Comparison of ENCODE assay signal across 24 cellular contexts in the genomic region with DNA sequence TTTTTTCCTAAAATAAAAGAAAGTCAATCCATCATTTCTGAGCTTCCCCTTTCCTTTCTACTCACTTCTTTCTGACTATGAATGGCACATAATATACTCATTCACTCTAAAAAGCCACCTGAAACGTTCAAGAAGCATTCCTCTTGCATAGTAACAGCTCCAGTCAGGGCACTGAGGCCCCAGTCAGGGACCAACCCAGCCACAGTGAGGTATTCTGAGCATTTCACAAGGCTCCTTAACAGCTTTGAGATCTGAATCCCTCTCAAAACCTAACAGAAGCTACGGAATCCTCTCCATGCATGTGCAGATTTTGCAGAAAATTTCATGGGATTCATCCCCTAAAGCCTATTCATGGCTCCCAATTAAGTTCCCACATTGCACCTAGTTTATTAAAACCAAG. TPM values are rescaled to one million over a fixed set of nuclear protein-coding genes. Genes with fewer than 3 reads are reported as not detected.
DNase-seq lines count a peak whose midpoint lies in the region; ATAC-seq and TF ChIP-seq lines count a peak whose summit lies in the region.
"Had no signal": no experiment of that assay in that cellular context is flagged by ENCODE, and none has a peak within 500 bp of the region (broad histone marks: within the 10 kb centered on the region; RNA-seq: fewer than 3 reads in every experiment).

No MANE protein-coding gene starts in this region.

- no peak for ATAC-seq in GM18520 (IDR thresholded peaks at IDR 0.05; ENCODE audit: unreplicated experiment)
- ATAC-seq in HG03108 (IDR thresholded peaks at IDR 0.05; ENCODE audit: unreplicated experiment), result no peak
- no peak for ATAC-seq in HG03175 (IDR thresholded peaks at IDR 0.05; ENCODE audit: unreplicated experiment)
- ATAC-seq: GM12878 had no signal

- H4K91ac ChIP-seq in trophoblast cell (ENCODE audit: low read depth, low read length), result no peak overlapping the region

- no peak overlapping the region for H3K23ac ChIP-seq in trophoblast cell (ENCODE audit: low read length)

- H4K12ac ChIP-seq in trophoblast cell (ENCODE audit: low read depth, low read length), result no peak overlapping the region

- H3K4me2 ChIP-seq in trophoblast cell (ENCODE audit: low read length), result no peak overlapping the region
- H3K4me2 ChIP-seq: BLaER1 had no signal

- DNase-seq in ascending aorta (ENCODE audit: low spot score in 2 of 2) (no peak), islet precursor cell (peak; percentile 48), trophoblast cell (peak; percentile 59 to 80), NCI-H524 treated with DMSO at 0.1 percent for 48 hours (lab: John Stamatoyannopoulos, UW) (no peak)
- DNase-seq: 8988T; ACHN; BE2C; C1 segment of cervical spinal cord; CD4-positive, alpha-beta memory T cell; CD4-positive, CD25-positive, alpha-beta regulatory T cell; CD8-positive, alpha-beta memory T cell; COR-L47; DMS 273 treated with DMSO at 0.1 percent for 48 hours; DMS153; DMS53; DMS79; DND-41; EL; GDM1 had no signal

- no peak overlapping the region for H2BK12ac ChIP-seq in trophoblast cell (ENCODE audit: low read length)

- no peak overlapping the region for H4K8ac ChIP-seq in trophoblast cell (ENCODE audit: low read depth, low read length)

- peak overlapping the region; percentile 9 to 13 for H3K27ac ChIP-seq in ascending aorta
- no peak overlapping the region for H3K27ac ChIP-seq in trophoblast cell (ENCODE audit: low read depth, low read length)
- H3K27ac ChIP-seq: BLaER1 had no signal

- no peaks in the 10 kb centered on the region for H3K79me2 ChIP-seq in trophoblast cell (ENCODE audit: control insufficient read depth, insufficient read depth, low read length, poor library complexity)

- H2AFZ ChIP-seq in trophoblast cell (ENCODE audit: insufficient read depth, low read length, poor library complexity), result no peak overlapping the region

- no peak overlapping the region for H3K14ac ChIP-seq in trophoblast cell (ENCODE audit: low read length)

- H3K27me3 ChIP-seq in ascending aorta (no peaks in the 10 kb centered on the region), trophoblast cell (ENCODE audit: insufficient read depth, low read length) (no peaks in the 10 kb centered on the region)
- H3K27me3 ChIP-seq: BE2C, BLaER1 had no signal

- no peak overlapping the region for H2BK5ac ChIP-seq in trophoblast cell (ENCODE audit: low read depth, low read length, poor library complexity)

- no peak overlapping the region for H3K18ac ChIP-seq in trophoblast cell (ENCODE audit: low read length)

- H3K4ac ChIP-seq in trophoblast cell (ENCODE audit: low read depth, low read length), result no peak overlapping the region

- H3K9ac ChIP-seq in trophoblast cell (ENCODE audit: low read length), result no peak overlapping the region
- H3K9ac ChIP-seq: BLaER1 had no signal

- intact Hi-C loops in ascending aorta (cut with DNase I), result no loop called here

- no peak overlapping the region for H3K4me3 ChIP-seq in ascending aorta
- no peak overlapping the region for H3K4me3 ChIP-seq in trophoblast cell (ENCODE audit: low read depth, low read length)
- H3K4me3 ChIP-seq: BLaER1, GM12878 had no signal

- no peak overlapping the region for H2BK120ac ChIP-seq in trophoblast cell (ENCODE audit: insufficient read depth, low read length, poor library complexity)

- H3K9me3 ChIP-seq in ascending aorta (no peaks in the 10 kb centered on the region), trophoblast cell (ENCODE audit: insufficient read depth, low read depth, low read length) (peaks cover 3% of the 10 kb centered on the region)
- H3K9me3 ChIP-seq: BE2C had no signal

- no peaks in the 10 kb centered on the region for H3K79me1 ChIP-seq in trophoblast cell (ENCODE audit: low read length)

- H3K4me1 ChIP-seq in ascending aorta (peaks cover 8 to 35% of the 10 kb centered on the region in 2 donors), trophoblast cell (ENCODE audit: control insufficient read depth in 1 of 2, insufficient read depth in 2 of 2, low read length in 2 of 2) (no peaks in the 10 kb centered on the region)
- H3K4me1 ChIP-seq: BE2C, BLaER1 had no signal

- no CpG with 5 or more reads among the region's 2 CpGs for WGBS in trophoblast cell (ENCODE audit: extremely low coverage, insufficient coverage, insufficient read length)

- H3K36me3 ChIP-seq in ascending aorta, result peaks cover 7 to 21% of the 10 kb centered on the region in 2 donors
- peaks cover 0 to 7% of the 10 kb centered on the region in 2 experiments for H3K36me3 ChIP-seq in trophoblast cell (ENCODE audit: control insufficient read depth in 1 of 2, insufficient read depth in 2 of 2, low read length in 2 of 2)
- H3K36me3 ChIP-seq: BE2C had no signal

- no peak for TF ChIP-seq CTCF in ascending aorta (IDR thresholded peaks at IDR 0.05)

- no peak overlapping the region for H2AK5ac ChIP-seq in trophoblast cell (ENCODE audit: low read length)

RNA-seq across cellular contexts. Expression of a gene that starts 23.2 kb away (rescaled TPM):
- 6.6 TPM for total RNA-seq in ascending aorta
- 5.9 and 6.1 TPM in 2 replicates for polyA plus RNA-seq in trophoblast cell (2013)

Comparison
In these comparisons a context has a peak if more than half of its experiments do, and no peak if none do; other contexts are left out.
1. DNase-seq: peak in islet precursor cell (single experiment) and trophoblast cell (2 of 2); none in ascending aorta (0 of 2) and NCI-H524 treated with DMSO at 0.1 percent for 48 hours (single experiment).